ENCODE assay signal across 13 cellular contexts in genomic region chr5:75574791-75575190, GRCh38. TPM values are rescaled to one million over a fixed set of nuclear protein-coding genes. Genes with fewer than 3 reads are reported as not detected.
A peak's percentile ranks its signal among the peaks of the same experiment; 100 is the strongest.
DNase-seq lines count a peak whose midpoint lies in the region; ATAC-seq and TF ChIP-seq lines count a peak whose summit lies in the region.
"Had no signal": no experiment of that assay in that cellular context is flagged by ENCODE, and none has a peak within 500 bp of the region (broad histone marks: within the 10 kb centered on the region; RNA-seq: fewer than 3 reads in every experiment).

No MANE protein-coding gene starts in this region.

- ATAC-seq in CD4-positive, CD25-positive, alpha-beta regulatory T cell (ENCODE audit: low read depth in 2 of 2) = no peak
- ATAC-seq in GM19395 (IDR thresholded peaks at IDR 0.05; ENCODE audit: unreplicated experiment) (peak; percentile 22), HG03159 (IDR thresholded peaks at IDR 0.05; ENCODE audit: unreplicated experiment) (peak; percentile 15)
- ATAC-seq: foreskin keratinocyte had no signal

- no peak overlapping the region for H3K4me2 ChIP-seq in fibroblast of lung (ENCODE audit: extremely low read depth, insufficient read depth, low read length)

- H3K27ac Mint-ChIP-seq in CD4-positive, CD25-positive, alpha-beta regulatory T cell = peak overlapping the region in 2 of 3 donors; percentile 17 to 66
- H3K27ac Mint-ChIP-seq: activated naive CD8-positive, alpha-beta T cell treated with anti-CD3 and anti-CD28 coated beads, Interleukin-2, amount 10 ng/mL, durations not matched to agents 7 days and 5 days; nephron progenitor cell had no signal

- no peak for DNase-seq in CD4-positive, CD25-positive, alpha-beta regulatory T cell
- DNase-seq in fibroblast of lung (ENCODE audit: low read depth in 2 of 2) (peak; percentile 41 to 43), amygdala (lab: John Stamatoyannopoulos, UW) (no peak), DMS114 treated with DMSO at 0.1 percent for 48 hours (lab: John Stamatoyannopoulos, UW; ENCODE audit: unreplicated experiment) (no peak), dorsolateral prefrontal cortex (no peak), AG20443 (ENCODE audit: low spot score) (no peak)
- DNase-seq: activated naive CD8-positive, alpha-beta T cell treated with anti-CD3 and anti-CD28 coated beads, Interleukin-2, amount 10 ng/mL, durations not matched to agents 7 days and 5 days; COR-L47; foreskin keratinocyte; NCI-H446 treated with DMSO at 0.1 percent for 48 hours; nephron progenitor cell had no signal

- peaks cover 0 to 3% (median 0%) of the 10 kb centered on the region in 7 donors for H3K9me3 Mint-ChIP-seq in CD4-positive, CD25-positive, alpha-beta regulatory T cell
- H3K9me3 Mint-ChIP-seq: activated naive CD8-positive, alpha-beta T cell treated with anti-CD3 and anti-CD28 coated beads, Interleukin-2, amount 10 ng/mL, durations not matched to agents 7 days and 5 days; nephron progenitor cell had no signal

- H3K27me3 Mint-ChIP-seq in CD4-positive, CD25-positive, alpha-beta regulatory T cell = no peaks in the 10 kb centered on the region
- H3K27me3 Mint-ChIP-seq: activated naive CD8-positive, alpha-beta T cell treated with anti-CD3 and anti-CD28 coated beads, Interleukin-2, amount 10 ng/mL, durations not matched to agents 7 days and 5 days had no signal

- H3K27ac ChIP-seq in CD4-positive, CD25-positive, alpha-beta regulatory T cell (ENCODE audit: insufficient read depth, low read length, poor library complexity, severe bottlenecking) = no peak overlapping the region
- H3K27ac ChIP-seq in fibroblast of lung (ENCODE audit: insufficient read depth, low read length) (peak overlapping the region; percentile 25), dorsolateral prefrontal cortex (peak overlapping the region in 8 of 59 donors; percentile 2 to 61 (median 14))
- H3K27ac ChIP-seq: foreskin keratinocyte had no signal

- no peak overlapping the region for H3K4me3 ChIP-seq in CD4-positive, CD25-positive, alpha-beta regulatory T cell (ENCODE audit: low read depth, low read length)
- H3K4me3 ChIP-seq in fibroblast of lung (replicated peaks in 1 of 4; ENCODE audit: control extremely low read depth in 1 of 4, insufficient read depth in 1 of 4, low read depth in 3 of 4, low read length in 4 of 4) (no peak overlapping the region), dorsolateral prefrontal cortex (no peak overlapping the region)

- no peak overlapping the region for H3K9ac ChIP-seq in fibroblast of lung (ENCODE audit: insufficient read depth, low read length)

- no peaks in the 10 kb centered on the region for H3K79me2 ChIP-seq in fibroblast of lung (ENCODE audit: control insufficient read depth, insufficient read depth, low read length)

- H4K20me1 ChIP-seq in fibroblast of lung (ENCODE audit: control insufficient read depth, extremely low read depth, insufficient read depth, low read length) = no peaks in the 10 kb centered on the region

- no peak for TF ChIP-seq CTCF in fibroblast of lung (conservative IDR thresholded peaks at IDR 0.05 in 1 of 2, IDR thresholded peaks at IDR 0.05 in 1 of 2; ENCODE audit: low read depth in 1 of 2, low read length in 2 of 2)
- TF ChIP-seq CTCF in dorsolateral prefrontal cortex (IDR thresholded peaks at IDR 0.05 in 54 of 56, conservative IDR thresholded peaks at IDR 0.05 in 2 of 56; ENCODE audit: low read depth in 1 of 56, partially characterized antibody in 56 of 56) = no peak

- peaks cover 6 to 21% (median 16%) of the 10 kb centered on the region in 4 donors for H3K4me1 Mint-ChIP-seq in CD4-positive, CD25-positive, alpha-beta regulatory T cell
- H3K4me1 Mint-ChIP-seq: nephron progenitor cell had no signal

- no peaks in the 10 kb centered on the region for H3K27me3 ChIP-seq in CD4-positive, CD25-positive, alpha-beta regulatory T cell (ENCODE audit: control insufficient read depth, insufficient read depth, low read length)
- no peaks in the 10 kb centered on the region for H3K27me3 ChIP-seq in fibroblast of lung (ENCODE audit: control insufficient read depth, insufficient read depth, low read length)
- H3K27me3 ChIP-seq in dorsolateral prefrontal cortex = no peaks in the 10 kb centered on the region
- H3K27me3 ChIP-seq: foreskin keratinocyte had no signal

- no peaks in the 10 kb centered on the region for H3K9me3 ChIP-seq in CD4-positive, CD25-positive, alpha-beta regulatory T cell (ENCODE audit: control insufficient read depth in 2 of 2, low read length in 2 of 2)
- H3K9me3 ChIP-seq in fibroblast of lung (ENCODE audit: control insufficient read depth, insufficient read depth, low read depth, low read length) = no peaks in the 10 kb centered on the region

- peaks cover 18% of the 10 kb centered on the region for H3K36me3 ChIP-seq in CD4-positive, CD25-positive, alpha-beta regulatory T cell (ENCODE audit: control insufficient read depth, insufficient read depth, low read length)
- H3K36me3 ChIP-seq in fibroblast of lung (ENCODE audit: control insufficient read depth, insufficient read depth, low read length) = no peaks in the 10 kb centered on the region

- H3K4me3 Mint-ChIP-seq in CD4-positive, CD25-positive, alpha-beta regulatory T cell = peak overlapping the region in 1 of 4 donors; percentile 17
- H3K4me3 Mint-ChIP-seq: activated naive CD8-positive, alpha-beta T cell treated with anti-CD3 and anti-CD28 coated beads, Interleukin-2, amount 10 ng/mL, durations not matched to agents 7 days and 5 days; nephron progenitor cell had no signal

- no peaks in the 10 kb centered on the region for H3K4me1 ChIP-seq in CD4-positive, CD25-positive, alpha-beta regulatory T cell (ENCODE audit: control insufficient read depth, insufficient read depth, low read length, poor library complexity, severe bottlenecking)
- H3K4me1 ChIP-seq in fibroblast of lung (ENCODE audit: control insufficient read depth, extremely low read depth, insufficient read depth, low read length) = peaks cover 7% of the 10 kb centered on the region
- H3K4me1 ChIP-seq: foreskin keratinocyte had no signal

- H2AFZ ChIP-seq in fibroblast of lung (ENCODE audit: low read length) = no peak overlapping the region

- intact Hi-C loops in dorsolateral prefrontal cortex (cut with DNase I) = no loop called here

- peaks cover 27% of the 10 kb centered on the region for H3K36me3 Mint-ChIP-seq in CD4-positive, CD25-positive, alpha-beta regulatory T cell

RNA-seq across cellular contexts. Expression of gene ANKDD1B, which starts 36.5 kb away (rescaled TPM):
- total RNA-seq in CD4-positive, CD25-positive, alpha-beta regulatory T cell = 0.69 TPM
- polyA plus RNA-seq in CD4-positive, CD25-positive, alpha-beta regulatory T cell = 1 to 10 TPM; 2.1 to 3.3 (median 2.5) TPM
- total RNA-seq in fibroblast of lung = 0.51 and 0.66 TPM in 2 replicates
- polyA plus RNA-seq in fibroblast of lung = 0.03 and 0.07 TPM in 2 replicates
- not detected in 2 replicates for polyA plus RNA-seq in fibroblast of lung (2012)
- not detected in 2 replicates for polyA minus RNA-seq in fibroblast of lung (ENCODE audit: low replicate concordance)
- 1 to 10 TPM in 55 of 120 experiments, under 1 TPM in 58, not detected in 7; 0.20 to 4.0 (median 0.98) TPM for total RNA-seq in dorsolateral prefrontal cortex

Comparison
In these comparisons a context has a peak if more than half of its experiments do, and no peak if none do; other contexts are left out.
1. ATAC-seq: peak in GM19395 (single experiment) and HG03159 (single experiment); none in CD4-positive, CD25-positive, alpha-beta regulatory T cell (0 of 2).
2. DNase-seq: peak in fibroblast of lung (2 of 2); none in CD4-positive, CD25-positive, alpha-beta regulatory T cell (0 of 3), amygdala (0 of 56), DMS114 treated with DMSO at 0.1 percent for 48 hours (single experiment), dorsolateral prefrontal cortex (0 of 10) and AG20443 (single experiment).